Comparison of ENCODE assay signal across 8 cellular contexts in genomic region chr10:119209050-119209735, GRCh38. TPM values are rescaled to one million over a fixed set of nuclear protein-coding genes. Genes with fewer than 3 reads are reported as not detected.
DNase-seq lines count a peak whose midpoint lies in the region; ATAC-seq and TF ChIP-seq lines count a peak whose summit lies in the region.

No MANE protein-coding gene starts in this region.

- CTCF ChIA-PET in AG04449 (lab: Yijun Ruan, JAX): interaction anchor here (0.7 to 20.3 kb wide), 36 partner anchors 10 to 334 kb away, joined by 3 to 530 read pairs (median 3); no protein-coding TSS in a partner anchor

- DNase-seq in AG04449 (ENCODE audit: low read depth, low spot score) (no peak), GM13977 (ENCODE audit: low spot score) (peak; percentile 45), SHP77 treated with DMSO at 0.1 percent for 48 hours (lab: John Stamatoyannopoulos, UW) (peak; percentile 47), head of caudate nucleus (peak; percentile 37 to 89 (median 73)), osteocyte (ENCODE audit: extremely low spot score, unreplicated experiment) (peak; percentile 89), upper lobe of left lung (peak in 1 of 2 donors; percentile 58)

- H3K36me3 Mint-ChIP-seq in activated naive CD8-positive, alpha-beta T cell: no peaks in the 10 kb centered on the region
- peaks cover 9% of the 10 kb centered on the region for H3K36me3 Mint-ChIP-seq in osteocyte (ENCODE audit: unreplicated experiment)

- no peaks in the 10 kb centered on the region for H3K9me3 Mint-ChIP-seq in activated naive CD8-positive, alpha-beta T cell (ENCODE audit: low read depth)
- no peaks in the 10 kb centered on the region for H3K9me3 Mint-ChIP-seq in osteocyte (ENCODE audit: unreplicated experiment)

- TF ChIP-seq POLR2A in upper lobe of left lung (IDR thresholded peaks at IDR 0.05): peak in 2 of 4 donors; percentile 9 to 20

- no peak for TF ChIP-seq EP300 in upper lobe of left lung (IDR thresholded peaks at IDR 0.05)

- no peaks in the 10 kb centered on the region for H3K27me3 ChIP-seq in upper lobe of left lung

- peak overlapping the region; percentile 95 to 99 (median 96) for H3K27ac ChIP-seq in upper lobe of left lung

- peak overlapping the region; percentile 93 for H3K27ac Mint-ChIP-seq in activated naive CD8-positive, alpha-beta T cell
- H3K27ac Mint-ChIP-seq in osteocyte (ENCODE audit: unreplicated experiment): peak overlapping the region; percentile 90

- ATAC-seq in upper lobe of left lung (ENCODE audit: low FRiP score in 2 of 2) (peak in 1 of 2 donors; percentile 26), GM18858 (IDR thresholded peaks at IDR 0.05; ENCODE audit: unreplicated experiment) (no peak)

- H3K9me3 ChIP-seq in upper lobe of left lung: no peaks in the 10 kb centered on the region

- H3K4me3 Mint-ChIP-seq in activated naive CD8-positive, alpha-beta T cell: peak overlapping the region; percentile 98
- peak overlapping the region; percentile 98 for H3K4me3 Mint-ChIP-seq in osteocyte (ENCODE audit: unreplicated experiment)

- peaks cover 45 to 66% (median 52%) of the 10 kb centered on the region in 4 donors for H3K4me1 ChIP-seq in upper lobe of left lung

- H3K4me3 ChIP-seq in AG04449 (ENCODE audit: low read depth, low read length): peak overlapping the region; percentile 79
- H3K4me3 ChIP-seq in upper lobe of left lung: peak overlapping the region; percentile 83 to 99 (median 94)

- POLR2A ChIA-PET in AG04449 (lab: Yijun Ruan, JAX): no interaction called here

- 7 to 11% methylated on average over 14 to 15 of the region's 15 CpGs for WGBS in upper lobe of left lung, 2 donors

- peaks cover 68% of the 10 kb centered on the region for H3K4me1 Mint-ChIP-seq in activated naive CD8-positive, alpha-beta T cell (ENCODE audit: low read depth)
- H3K4me1 Mint-ChIP-seq in osteocyte (ENCODE audit: unreplicated experiment): peaks cover 50% of the 10 kb centered on the region

- H3K36me3 ChIP-seq in upper lobe of left lung: peaks cover 0 to 5% (median 0%) of the 10 kb centered on the region in 4 donors

- intact Hi-C loops in head of caudate nucleus (cut with DNase I): loop anchor here (10.0 kb wide), 1 partner anchor 206 kb away; no protein-coding TSS in a partner anchor

- no peaks in the 10 kb centered on the region for H3K27me3 Mint-ChIP-seq in activated naive CD8-positive, alpha-beta T cell
- no peaks in the 10 kb centered on the region for H3K27me3 Mint-ChIP-seq in osteocyte (ENCODE audit: unreplicated experiment)

- in situ Hi-C loops in GM13977 (cut with MboI; ENCODE audit: low pct_unique_long_range_greater_than_20kb, low sequenced_read_pairs, unreplicated experiment): loop anchor here (5.0 kb wide), 1 partner anchor 208 kb away; no protein-coding TSS in a partner anchor

- TF ChIP-seq CTCF in AG04449 (IDR thresholded peaks at IDR 0.05; ENCODE audit: insufficient read depth, low read length, missing control alignments) (peak; percentile 94), GM13977 (IDR thresholded peaks at IDR 0.05; ENCODE audit: extremely low read depth, insufficient read depth, missing control alignments) (peak; percentile 88), osteocyte (IDR thresholded peaks at IDR 0.05) (peak; percentile 88), upper lobe of left lung (IDR thresholded peaks at IDR 0.05) (peak; percentile 72 to 81 (median 76))

RNA-seq across cellular contexts. Expression of gene GRK5, which starts 1.8 kb away (rescaled TPM):
- total RNA-seq in osteocyte: 43.2 and 45.9 TPM in 2 replicates
- total RNA-seq in upper lobe of left lung: 10 to 100 TPM; 38.6 to 80.9 (median 61.1) TPM

RNA-seq across cellular contexts. Expression of gene PRDX3, which starts 30.6 kb away (rescaled TPM):
- total RNA-seq in osteocyte (76.7 and 76.9 TPM in 2 replicates), upper lobe of left lung (100 to 1,000 TPM in 1 of 6 donors, 10 to 100 TPM in 5; 29.9 to 104 (median 85.1) TPM)

RNA-seq across cellular contexts. Expression of gene SFXN4, which starts 43.7 kb away (rescaled TPM):
- total RNA-seq in osteocyte (10.9 and 12.2 TPM in 2 replicates), upper lobe of left lung (10 to 100 TPM in 5 of 6 donors, 1 to 10 TPM in 1; 4.4 to 47.1 (median 19.0) TPM)
